Comparison of ENCODE assay signal across 12 cellular contexts in the genomic region with DNA sequence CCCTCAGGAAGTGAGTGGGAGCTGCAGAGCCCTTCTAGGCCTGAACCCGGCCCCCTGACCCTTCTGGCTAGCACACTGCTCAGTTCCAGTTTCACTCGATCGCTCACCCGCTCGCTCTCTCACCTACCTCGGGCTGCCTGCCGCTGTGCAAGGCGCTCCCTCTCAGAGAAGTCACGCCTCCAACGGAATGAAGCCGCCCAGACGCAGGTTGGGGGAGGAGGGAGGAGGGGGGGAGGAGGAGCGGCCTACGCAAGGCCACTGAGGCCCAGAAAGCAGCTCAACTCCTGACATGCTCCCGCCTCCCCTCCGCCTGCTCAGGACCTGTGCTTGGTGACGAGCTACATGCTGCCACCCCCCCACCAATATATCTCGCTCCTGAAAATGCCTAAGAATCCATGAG. TPM values are rescaled to one million over a fixed set of nuclear protein-coding genes. Genes with fewer than 3 reads are reported as not detected.
DNase-seq lines count a peak whose midpoint lies in the region; ATAC-seq and TF ChIP-seq lines count a peak whose summit lies in the region.
"Had no signal": no experiment of that assay in that cellular context is flagged by ENCODE, and none has a peak within 500 bp of the region (broad histone marks: within the 10 kb centered on the region; RNA-seq: fewer than 3 reads in every experiment).

No MANE protein-coding gene starts in this region.

- H3K36me3 ChIP-seq in mammary epithelial cell (ENCODE audit: insufficient read depth, low read length) = no peaks in the 10 kb centered on the region
- H3K36me3 ChIP-seq in breast epithelium = no peaks in the 10 kb centered on the region
- H3K36me3 ChIP-seq in WERI-Rb-1 = no peaks in the 10 kb centered on the region
- H3K36me3 ChIP-seq in upper lobe of right lung = no peaks in the 10 kb centered on the region

- CTCF ChIA-PET in mammary epithelial cell (lab: Charles Lee; ENCODE audit: low non-redundant PET) = no interaction called here

- peaks cover 6% of the 10 kb centered on the region for H4K20me1 ChIP-seq in mammary epithelial cell (ENCODE audit: insufficient read depth, low read length)

- H3K4me1 ChIP-seq in mammary epithelial cell (ENCODE audit: insufficient read depth, low read length) (peaks cover 23% of the 10 kb centered on the region), breast epithelium (peaks cover 15 to 16% of the 10 kb centered on the region in 2 donors), upper lobe of right lung (peaks cover 17% of the 10 kb centered on the region)

- H3K27ac ChIP-seq in mammary epithelial cell (ENCODE audit: insufficient read depth, low read depth, low read length) (no peak overlapping the region), breast epithelium (no peak overlapping the region), WERI-Rb-1 (peak overlapping the region; percentile 94), upper lobe of right lung (no peak overlapping the region)

- ATAC-seq in upper lobe of right lung = peak; percentile 25
- ATAC-seq in stimulated activated naive CD8-positive, alpha-beta T cell treated with anti-CD3 and anti-CD28 coated beads, Interleukin-15, Interleukin-2, amounts not matched to agents 100 U/mL and 50 U/mL, for 24 hours = no peak

- in situ Hi-C loops in mammary epithelial cell (cut with MboI; ENCODE audit: low sequenced_read_pairs in 2 of 2) = no loop called here

- dilution Hi-C loops in mammary epithelial cell (cut with HindIII; ENCODE audit: low sequenced_read_pairs) = loop anchor here (5.0 kb wide), 2 partner anchors 80 to 105 kb away; no protein-coding TSS in a partner anchor

- H3K4me3 ChIP-seq in mammary epithelial cell (replicated peaks in 1 of 3; ENCODE audit: insufficient read depth in 1 of 3, low read depth in 2 of 3, low read length in 3 of 3) = no peak overlapping the region
- H3K4me3 ChIP-seq in breast epithelium = no peak overlapping the region
- H3K4me3 ChIP-seq in WERI-Rb-1 (ENCODE audit: low read depth, low read length) = peak overlapping the region; percentile 39
- H3K4me3 ChIP-seq in upper lobe of right lung = no peak overlapping the region

- TF ChIP-seq CTCF in mammary epithelial cell (conservative IDR thresholded peaks at IDR 0.05 in 1 of 2, IDR thresholded peaks at IDR 0.05 in 1 of 2; ENCODE audit: extremely low read depth in 1 of 2, insufficient read depth in 1 of 2, low read depth in 1 of 2, low read length in 2 of 2) (no peak), breast epithelium (IDR thresholded peaks at IDR 0.05) (no peak), WERI-Rb-1 (IDR thresholded peaks at IDR 0.05; ENCODE audit: low read depth, low read length) (no peak), upper lobe of right lung (IDR thresholded peaks at IDR 0.05) (no peak)

- H3K27me3 ChIP-seq in mammary epithelial cell (ENCODE audit: insufficient read depth, low read length) = peaks cover 28% of the 10 kb centered on the region
- peaks cover 7 to 79% of the 10 kb centered on the region in 2 donors for H3K27me3 ChIP-seq in breast epithelium
- no peaks in the 10 kb centered on the region for H3K27me3 ChIP-seq in WERI-Rb-1 (ENCODE audit: insufficient read depth, low read depth, severe bottlenecking)
- H3K27me3 ChIP-seq in upper lobe of right lung = peaks cover 85% of the 10 kb centered on the region

- peak; percentile 20 for DNase-seq in mammary epithelial cell
- DNase-seq in breast epithelium (ENCODE audit: low spot score in 2 of 2) = no peak
- peak; percentile 97 for DNase-seq in WERI-Rb-1
- DNase-seq in iPS-NIHi11 (ENCODE audit: low spot score) = peak; percentile 61
- DNase-seq in upper lobe of right lung = no peak
- no peak for DNase-seq in stimulated activated naive CD8-positive, alpha-beta T cell treated with anti-CD3 and anti-CD28 coated beads, Interleukin-15, Interleukin-2, amounts not matched to agents 100 U/mL and 50 U/mL, for 24 hours
- DNase-seq in SIG-M5 treated with dmso at 0.1 percent for 504 hours (lab: John Stamatoyannopoulos, UW; ENCODE audit: unreplicated experiment) = no peak
- no peak for DNase-seq in NCI-H1092 treated with DMSO at 0.1 percent for 48 hours (lab: John Stamatoyannopoulos, UW)
- DNase-seq: GF-D8, hippocampal formation, NCI-H345, Right ventricle myocardium superior had no signal

- intact Hi-C loops in mammary epithelial cell (cut with micrococcal nuclease) (loop anchor here (5.0 kb wide), 1 partner anchor 290 kb away; no protein-coding TSS in a partner anchor), breast epithelium (cut with DNase I; ENCODE audit: low total_unique reads) (no loop called here), upper lobe of right lung (cut with DNase I) (no loop called here)

- TF ChIP-seq POLR2A in breast epithelium (IDR thresholded peaks at IDR 0.05) = no peak

- no TSS peak for BruUV-seq in mammary epithelial cell (replicated peaks; lab: Mats Ljungman, UMichigan)

- H3K4me2 ChIP-seq in mammary epithelial cell (ENCODE audit: insufficient read depth, low read depth, low read length) = no peak overlapping the region

- H2AFZ ChIP-seq in mammary epithelial cell (ENCODE audit: low read depth, low read length) = no peak overlapping the region

- no peaks in the 10 kb centered on the region for H3K79me2 ChIP-seq in mammary epithelial cell (ENCODE audit: insufficient read depth, low read length)

- WGBS in mammary epithelial cell (ENCODE audit: low coverage, missing lambda C conversion rate) = 50% methylated on average over 13 of the region's 18 CpGs

- H3K9me3 ChIP-seq in mammary epithelial cell (replicated peaks; ENCODE audit: insufficient read depth, low read length) (no peaks in the 10 kb centered on the region), breast epithelium (no peaks in the 10 kb centered on the region), WERI-Rb-1 (ENCODE audit: severe bottlenecking) (no peaks in the 10 kb centered on the region), upper lobe of right lung (no peaks in the 10 kb centered on the region)

- no peak overlapping the region for H3K9ac ChIP-seq in mammary epithelial cell (ENCODE audit: insufficient read depth, low read length)

RNA-seq across cellular contexts. Expression of gene GRM4, which starts 3.3 kb away (rescaled TPM):
- under 1 TPM in 1 of 2 donors, not detected in 1; under 0.01 TPM for total RNA-seq in mammary epithelial cell
- not detected for polyA plus RNA-seq in mammary epithelial cell
- not detected for polyA minus RNA-seq in mammary epithelial cell
- not detected for total RNA-seq in breast epithelium
- 0.29 TPM for total RNA-seq in upper lobe of right lung
- total RNA-seq: Right ventricle myocardium superior had no signal

Comparison
In these comparisons a context has a peak if more than half of its experiments do, and no peak if none do; other contexts are left out.
1. DNase-seq: peak in mammary epithelial cell (single experiment), WERI-Rb-1 (single experiment) and iPS-NIHi11 (single experiment); none in breast epithelium (0 of 2), upper lobe of right lung (single experiment), stimulated activated naive CD8-positive, alpha-beta T cell treated with anti-CD3 and anti-CD28 coated beads, Interleukin-15, Interleukin-2, amounts not matched to agents 100 U/mL and 50 U/mL, for 24 hours (single experiment), SIG-M5 treated with dmso at 0.1 percent for 504 hours (single experiment) and NCI-H1092 treated with DMSO at 0.1 percent for 48 hours (single experiment).